ENCODE assay signal across 1 cellular context in genomic region chr5:142922223-142922952, GRCh38.
TF ChIP-seq lines count a peak whose summit lies in the region.

No MANE protein-coding gene starts in this region.

TF ChIP-seq in HepG2, 621 proteins besides CTCF, POLR2A, EP300 and RAD21 (continued from another document and continues in another):
- TF ChIP-seq, protein P1, sequence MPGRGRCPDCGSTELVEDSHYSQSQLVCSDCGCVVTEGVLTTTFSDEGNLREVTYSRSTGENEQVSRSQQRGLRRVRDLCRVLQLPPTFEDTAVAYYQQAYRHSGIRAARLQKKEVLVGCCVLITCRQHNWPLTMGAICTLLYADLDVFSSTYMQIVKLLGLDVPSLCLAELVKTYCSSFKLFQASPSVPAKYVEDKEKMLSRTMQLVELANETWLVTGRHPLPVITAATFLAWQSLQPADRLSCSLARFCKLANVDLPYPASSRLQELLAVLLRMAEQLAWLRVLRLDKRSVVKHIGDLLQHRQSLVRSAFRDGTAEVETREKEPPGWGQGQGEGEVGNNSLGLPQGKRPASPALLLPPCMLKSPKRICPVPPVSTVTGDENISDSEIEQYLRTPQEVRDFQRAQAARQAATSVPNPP (CRISPR knock-in tag; IDR thresholded peaks at IDR 0.05) = no peak
- TF ChIP-seq ATF7-NPFF (CRISPR knock-in tag; IDR thresholded peaks at IDR 0.05; ENCODE audit: low read depth) (no peak), ERF (CRISPR knock-in tag; IDR thresholded peaks at IDR 0.05) (peak; percentile 67), MYC (CRISPR knock-in tag; IDR thresholded peaks at IDR 0.05; ENCODE audit: borderline replicate concordance) (no peak), ELF1 (CRISPR knock-in tag; IDR thresholded peaks at IDR 0.05) (no peak), ZNF777 (CRISPR knock-in tag; IDR thresholded peaks at IDR 0.05) (no peak), ZNF3 (CRISPR knock-in tag; IDR thresholded peaks at IDR 0.05) (no peak), ZNF121 (CRISPR knock-in tag; IDR thresholded peaks at IDR 0.05) (no peak), SNAPC5 (CRISPR knock-in tag; IDR thresholded peaks at IDR 0.05; ENCODE audit: borderline replicate concordance) (no peak), NCOA5 (CRISPR knock-in tag; IDR thresholded peaks at IDR 0.05) (no peak), RFXAP (CRISPR knock-in tag; IDR thresholded peaks at IDR 0.05; ENCODE audit: borderline replicate concordance) (no peak), DMAP1 (CRISPR knock-in tag; IDR thresholded peaks at IDR 0.05) (0 out of 2 replicates have a peak, but pooled peaks have one; percentile 49), NBN (conservative IDR thresholded peaks at IDR 0.05) (no peak), CREB3 (CRISPR knock-in tag; IDR thresholded peaks at IDR 0.05) (no peak), MAFF (IDR thresholded peaks at IDR 0.05; ENCODE audit: low read depth, low read length) (no peak), ZNF326 (CRISPR knock-in tag; IDR thresholded peaks at IDR 0.05; ENCODE audit: borderline replicate concordance) (no peak), PHB2 (IDR thresholded peaks at IDR 0.05; ENCODE audit: partially characterized antibody) (no peak), TMF1 (CRISPR knock-in tag; IDR thresholded peaks at IDR 0.05; ENCODE audit: low read depth) (no peak), ZBTB34 (CRISPR knock-in tag; IDR thresholded peaks at IDR 0.05) (0 out of 2 replicates have a peak, but pooled peaks have one; percentile 30), ZNF597 (CRISPR knock-in tag; IDR thresholded peaks at IDR 0.05) (no peak), CHD4 (IDR thresholded peaks at IDR 0.05; ENCODE audit: borderline replicate concordance, low read length) (0 out of 2 replicates have a peak, but pooled peaks have one; percentile 43), ZNF816 (CRISPR knock-in tag; IDR thresholded peaks at IDR 0.05; ENCODE audit: borderline replicate concordance) (peak; percentile 58; the same call in 1 of the 2 replicates), ZNF503 (CRISPR knock-in tag; IDR thresholded peaks at IDR 0.05) (peak; percentile 85), SIX4 (CRISPR knock-in tag; IDR thresholded peaks at IDR 0.05) (no peak), PHF21A (CRISPR knock-in tag; IDR thresholded peaks at IDR 0.05) (peak; percentile 76), FOSL2 (CRISPR knock-in tag; IDR thresholded peaks at IDR 0.05) (peak; percentile 92), ZNF138 (CRISPR knock-in tag; IDR thresholded peaks at IDR 0.05; ENCODE audit: low read depth) (no peak), KMT2A (CRISPR knock-in tag; IDR thresholded peaks at IDR 0.05) (no peak), MED13 (CRISPR knock-in tag; IDR thresholded peaks at IDR 0.05) (no peak), ZNF225 (CRISPR knock-in tag; IDR thresholded peaks at IDR 0.05) (no peak), ZBTB1 (CRISPR knock-in tag; IDR thresholded peaks at IDR 0.05; ENCODE audit: borderline replicate concordance) (no peak), SNRNP70 (IDR thresholded peaks at IDR 0.05; ENCODE audit: low read depth, low read length) (no peak), MBNL3 (CRISPR knock-in tag; conservative IDR thresholded peaks at IDR 0.05) (no peak), SPEN (CRISPR knock-in tag; IDR thresholded peaks at IDR 0.05; ENCODE audit: low read depth) (no peak), ZSCAN21 (CRISPR knock-in tag; IDR thresholded peaks at IDR 0.05; ENCODE audit: borderline replicate concordance) (no peak), ZNF720 (CRISPR knock-in tag; IDR thresholded peaks at IDR 0.05) (no peak), ZNF510 (CRISPR knock-in tag; IDR thresholded peaks at IDR 0.05; ENCODE audit: low read depth) (no peak), ZNF460 (CRISPR knock-in tag; IDR thresholded peaks at IDR 0.05; ENCODE audit: borderline replicate concordance) (no peak), ZNF674 (CRISPR knock-in tag; IDR thresholded peaks at IDR 0.05; ENCODE audit: low read depth) (no peak), CHD2 (IDR thresholded peaks at IDR 0.05; ENCODE audit: low read depth, low read length) (no peak), ZNF367 (CRISPR knock-in tag; IDR thresholded peaks at IDR 0.05; ENCODE audit: borderline replicate concordance) (no peak), FUBP1 (CRISPR knock-in tag; IDR thresholded peaks at IDR 0.05; ENCODE audit: borderline replicate concordance) (no peak), CAMTA2 (CRISPR knock-in tag; IDR thresholded peaks at IDR 0.05; ENCODE audit: borderline replicate concordance) (no peak), IKZF5 (CRISPR knock-in tag; IDR thresholded peaks at IDR 0.05) (peak; percentile 61; the same call in 1 of the 2 replicates), PRPF4 (IDR thresholded peaks at IDR 0.05; ENCODE audit: low read depth, low read length, poor library complexity, severe bottlenecking) (no peak), FOSL1 (CRISPR knock-in tag; IDR thresholded peaks at IDR 0.05; ENCODE audit: borderline replicate concordance) (peak; percentile 76)
- TF ChIP-seq, protein P2, sequence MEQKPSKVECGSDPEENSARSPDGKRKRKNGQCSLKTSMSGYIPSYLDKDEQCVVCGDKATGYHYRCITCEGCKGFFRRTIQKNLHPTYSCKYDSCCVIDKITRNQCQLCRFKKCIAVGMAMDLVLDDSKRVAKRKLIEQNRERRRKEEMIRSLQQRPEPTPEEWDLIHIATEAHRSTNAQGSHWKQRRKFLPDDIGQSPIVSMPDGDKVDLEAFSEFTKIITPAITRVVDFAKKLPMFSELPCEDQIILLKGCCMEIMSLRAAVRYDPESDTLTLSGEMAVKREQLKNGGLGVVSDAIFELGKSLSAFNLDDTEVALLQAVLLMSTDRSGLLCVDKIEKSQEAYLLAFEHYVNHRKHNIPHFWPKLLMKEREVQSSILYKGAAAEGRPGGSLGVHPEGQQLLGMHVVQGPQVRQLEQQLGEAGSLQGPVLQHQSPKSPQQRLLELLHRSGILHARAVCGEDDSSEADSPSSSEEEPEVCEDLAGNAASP (CRISPR knock-in tag; IDR thresholded peaks at IDR 0.05; ENCODE audit: borderline replicate concordance) = peak; percentile 58; the same call in 1 of the 2 replicates
- TF ChIP-seq, protein P3, sequence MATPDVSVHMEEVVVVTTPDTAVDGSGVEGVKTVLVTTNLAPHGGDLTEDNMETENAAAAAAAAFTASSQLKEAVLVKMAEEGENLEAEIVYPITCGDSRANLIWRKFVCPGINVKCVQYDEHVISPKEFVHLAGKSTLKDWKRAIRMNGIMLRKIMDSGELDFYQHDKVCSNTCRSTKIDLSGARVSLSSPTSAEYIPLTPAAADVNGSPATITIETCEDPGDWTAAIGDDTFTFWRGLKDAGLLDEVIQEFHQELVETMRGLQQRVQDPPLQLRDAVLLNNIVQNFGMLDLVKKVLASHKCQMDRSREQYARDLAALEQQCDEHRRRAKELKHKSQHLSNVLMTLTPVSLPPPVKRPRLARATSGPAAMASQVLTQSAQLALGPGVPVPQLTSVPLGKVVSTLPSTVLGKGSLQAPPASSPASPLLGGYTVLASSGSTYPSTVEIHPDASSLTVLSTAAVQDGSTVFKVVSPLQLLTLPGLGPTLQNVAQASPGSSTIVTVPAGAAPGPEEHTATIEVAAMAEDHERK (CRISPR knock-in tag; IDR thresholded peaks at IDR 0.05; ENCODE audit: low read depth) = no peak
- TF ChIP-seq, protein P4, sequence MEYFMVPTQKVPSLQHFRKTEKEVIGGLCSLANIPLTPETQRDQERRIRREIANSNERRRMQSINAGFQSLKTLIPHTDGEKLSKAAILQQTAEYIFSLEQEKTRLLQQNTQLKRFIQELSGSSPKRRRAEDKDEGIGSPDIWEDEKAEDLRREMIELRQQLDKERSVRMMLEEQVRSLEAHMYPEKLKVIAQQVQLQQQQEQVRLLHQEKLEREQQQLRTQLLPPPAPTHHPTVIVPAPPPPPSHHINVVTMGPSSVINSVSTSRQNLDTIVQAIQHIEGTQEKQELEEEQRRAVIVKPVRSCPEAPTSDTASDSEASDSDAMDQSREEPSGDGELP (IDR thresholded peaks at IDR 0.05; ENCODE audit: borderline replicate concordance, low read depth) = peak; percentile 81; the same call in 1 of the 2 replicates
- TF ChIP-seq, protein P5, sequence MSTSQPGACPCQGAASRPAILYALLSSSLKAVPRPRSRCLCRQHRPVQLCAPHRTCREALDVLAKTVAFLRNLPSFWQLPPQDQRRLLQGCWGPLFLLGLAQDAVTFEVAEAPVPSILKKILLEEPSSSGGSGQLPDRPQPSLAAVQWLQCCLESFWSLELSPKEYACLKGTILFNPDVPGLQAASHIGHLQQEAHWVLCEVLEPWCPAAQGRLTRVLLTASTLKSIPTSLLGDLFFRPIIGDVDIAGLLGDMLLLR (CRISPR knock-in tag; IDR thresholded peaks at IDR 0.05) = no peak
- TF ChIP-seq, protein P6, sequence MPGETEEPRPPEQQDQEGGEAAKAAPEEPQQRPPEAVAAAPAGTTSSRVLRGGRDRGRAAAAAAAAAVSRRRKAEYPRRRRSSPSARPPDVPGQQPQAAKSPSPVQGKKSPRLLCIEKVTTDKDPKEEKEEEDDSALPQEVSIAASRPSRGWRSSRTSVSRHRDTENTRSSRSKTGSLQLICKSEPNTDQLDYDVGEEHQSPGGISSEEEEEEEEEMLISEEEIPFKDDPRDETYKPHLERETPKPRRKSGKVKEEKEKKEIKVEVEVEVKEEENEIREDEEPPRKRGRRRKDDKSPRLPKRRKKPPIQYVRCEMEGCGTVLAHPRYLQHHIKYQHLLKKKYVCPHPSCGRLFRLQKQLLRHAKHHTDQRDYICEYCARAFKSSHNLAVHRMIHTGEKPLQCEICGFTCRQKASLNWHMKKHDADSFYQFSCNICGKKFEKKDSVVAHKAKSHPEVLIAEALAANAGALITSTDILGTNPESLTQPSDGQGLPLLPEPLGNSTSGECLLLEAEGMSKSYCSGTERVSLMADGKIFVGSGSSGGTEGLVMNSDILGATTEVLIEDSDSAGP (CRISPR knock-in tag; IDR thresholded peaks at IDR 0.05; ENCODE audit: borderline replicate concordance) = no peak
- TF ChIP-seq, protein P7, sequence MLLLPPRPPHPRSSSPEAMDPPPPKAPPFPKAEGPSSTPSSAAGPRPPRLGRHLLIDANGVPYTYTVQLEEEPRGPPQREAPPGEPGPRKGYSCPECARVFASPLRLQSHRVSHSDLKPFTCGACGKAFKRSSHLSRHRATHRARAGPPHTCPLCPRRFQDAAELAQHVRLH (CRISPR knock-in tag; IDR thresholded peaks at IDR 0.05; ENCODE audit: borderline replicate concordance, low read depth) = no peak
